Comparison of ENCODE assay signal across 17 cellular contexts in the genomic region with DNA sequence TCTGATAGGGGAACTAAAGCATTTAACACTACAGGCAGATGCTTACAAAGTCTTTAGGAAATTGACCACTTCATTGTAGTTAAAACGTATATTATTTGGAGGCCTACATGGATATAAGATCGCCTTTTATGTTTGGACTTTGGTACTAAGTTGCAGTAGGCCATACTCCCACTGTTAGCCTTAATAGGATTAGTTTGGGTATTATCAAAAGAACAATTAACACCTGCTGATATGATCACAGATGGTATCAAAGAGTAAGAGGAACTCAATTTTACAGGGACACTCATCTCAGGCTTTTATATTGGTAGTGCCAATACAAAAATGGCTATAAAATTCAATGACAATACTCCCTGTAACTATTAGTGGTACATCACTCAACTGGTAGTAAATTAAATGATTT.
DNase-seq lines count a peak whose midpoint lies in the region; TF ChIP-seq lines count a peak whose summit lies in the region.
"Had no signal": no experiment of that assay in that cellular context is flagged by ENCODE, and none has a peak within 500 bp of the region (broad histone marks: within the 10 kb centered on the region; RNA-seq: fewer than 3 reads in every experiment).

No MANE protein-coding gene starts in this region.

- H3K79me2 ChIP-seq in mesendoderm (ENCODE audit: control insufficient read depth, insufficient read depth, low read length), result no peaks in the 10 kb centered on the region

- no peaks in the 10 kb centered on the region for H3K4me1 ChIP-seq in mesendoderm (ENCODE audit: control insufficient read depth, low read depth, low read length)
- H3K4me1 ChIP-seq: BLaER1 treated with 17β-estradiol and CSF1 and Interleukin-3, amounts not matched to agents 10 nM and 100 nM; HAP-1 had no signal

- no peak overlapping the region for H3K9ac ChIP-seq in mesendoderm (ENCODE audit: low read length)
- H3K9ac ChIP-seq: BLaER1 treated with 17β-estradiol and CSF1 and Interleukin-3, amounts not matched to agents 10 nM and 100 nM; GM23248 had no signal

- H3K4me3 ChIP-seq in mesendoderm (ENCODE audit: low read length), result no peak overlapping the region
- H3K4me3 ChIP-seq: BLaER1 treated with 17β-estradiol and CSF1 and Interleukin-3, amounts not matched to agents 10 nM and 100 nM; GM23248; HAP-1 had no signal

- no peaks in the 10 kb centered on the region for H3K79me1 ChIP-seq in mesendoderm (ENCODE audit: low read length)

- WGBS in mesendoderm (ENCODE audit: extremely low coverage, insufficient coverage, low lambda C conversion rate), result no CpG with 5 or more reads among the region's 2 CpGs

- H3K36me3 ChIP-seq in mesendoderm (ENCODE audit: control insufficient read depth, insufficient read depth, low read length), result no peaks in the 10 kb centered on the region
- H3K36me3 ChIP-seq: BLaER1 treated with 17β-estradiol and CSF1 and Interleukin-3, amounts not matched to agents 10 nM and 100 nM; HAP-1 had no signal

- intact Hi-C loops in CD14-positive monocyte (cut with micrococcal nuclease), result no loop called here

- no peaks in the 10 kb centered on the region for H3K36me3 Mint-ChIP-seq in CD14-positive monocyte
- H3K36me3 Mint-ChIP-seq: CD4-positive, CD25-positive, alpha-beta regulatory T cell had no signal

- peak; percentile 31 for DNase-seq in D341Med (ENCODE audit: low spot score)
- peak; percentile 3 to 40 for DNase-seq in NCI-H2081 (lab: John Stamatoyannopoulos, UW)
- peak; percentile 92 for DNase-seq in NCI-H69 (lab: John Stamatoyannopoulos, UW)
- DNase-seq in mesendoderm, result peak; percentile 73
- DNase-seq in NCI-H1092 treated with DMSO at 0.1 percent for 48 hours (lab: John Stamatoyannopoulos, UW), result no peak
- no peak for DNase-seq in iPS-NIHi11 (ENCODE audit: low spot score)
- DNase-seq in CD14-positive monocyte (ENCODE audit: low spot score), result no peak
- DNase-seq: CD4-positive, CD25-positive, alpha-beta regulatory T cell; CD8-positive, alpha-beta memory T cell; COR-L47; DMS153; DMS79; GDM1; GM23248 had no signal

- no peak overlapping the region for H3K27ac ChIP-seq in mesendoderm (ENCODE audit: low read depth, low read length)
- H3K27ac ChIP-seq: BLaER1 treated with 17β-estradiol and CSF1 and Interleukin-3, amounts not matched to agents 10 nM and 100 nM; GM23248 had no signal

- H4K8ac ChIP-seq in mesendoderm (ENCODE audit: low read depth, low read length), result no peak overlapping the region

- H3K18ac ChIP-seq in mesendoderm (ENCODE audit: low read length), result no peak overlapping the region

- no peak overlapping the region for H2AK5ac ChIP-seq in mesendoderm (ENCODE audit: low read length)

- H2BK120ac ChIP-seq in mesendoderm (ENCODE audit: low read depth, low read length), result no peak overlapping the region

- H2BK15ac ChIP-seq in mesendoderm (replicated peaks; ENCODE audit: low read depth), result no peak overlapping the region

- H3K27me3 Mint-ChIP-seq in CD14-positive monocyte (ENCODE audit: low read depth in 3 of 3), result peaks cover 0 to 1% (median 0%) of the 10 kb centered on the region in 3 donors
- H3K27me3 Mint-ChIP-seq: B cell; CD4-positive, CD25-positive, alpha-beta regulatory T cell had no signal

- H3K27me3 ChIP-seq in mesendoderm (ENCODE audit: insufficient read depth, low read length, poor library complexity), result no peaks in the 10 kb centered on the region
- H3K27me3 ChIP-seq: BLaER1 treated with 17β-estradiol and CSF1 and Interleukin-3, amounts not matched to agents 10 nM and 100 nM had no signal

- no peak overlapping the region for H3K23ac ChIP-seq in mesendoderm (ENCODE audit: low read length)

- H3K4me2 ChIP-seq in mesendoderm (ENCODE audit: low read length), result no peak overlapping the region
- H3K4me2 ChIP-seq: BLaER1 treated with 17β-estradiol and CSF1 and Interleukin-3, amounts not matched to agents 10 nM and 100 nM had no signal

- no peak for TF ChIP-seq CTCF in CD14-positive monocyte (IDR thresholded peaks at IDR 0.05)

- no peak overlapping the region for H2BK5ac ChIP-seq in mesendoderm (ENCODE audit: low read length)

- H3K27ac Mint-ChIP-seq in CD14-positive monocyte, result no peak overlapping the region
- H3K27ac Mint-ChIP-seq: B cell; CD4-positive, CD25-positive, alpha-beta regulatory T cell; CD8-positive, alpha-beta memory T cell had no signal

- H3K9me3 Mint-ChIP-seq in CD14-positive monocyte, result peaks cover 0 to 9% (median 3%) of the 10 kb centered on the region in 7 donors

- H3K56ac ChIP-seq in mesendoderm (ENCODE audit: low read length), result no peak overlapping the region

- H3K4me3 Mint-ChIP-seq in CD14-positive monocyte, result no peak overlapping the region
- H3K4me3 Mint-ChIP-seq: B cell; CD4-positive, CD25-positive, alpha-beta regulatory T cell; CD8-positive, alpha-beta memory T cell had no signal

- H3K4ac ChIP-seq in mesendoderm (ENCODE audit: low read depth, low read length), result no peak overlapping the region

- no peaks in the 10 kb centered on the region for H3K4me1 Mint-ChIP-seq in CD14-positive monocyte
- H3K4me1 Mint-ChIP-seq: B cell; CD4-positive, CD25-positive, alpha-beta regulatory T cell; CD8-positive, alpha-beta memory T cell had no signal

- no peak overlapping the region for H4K5ac ChIP-seq in mesendoderm (ENCODE audit: low read length)

Comparison
In these comparisons a context has a peak if more than half of its experiments do, and no peak if none do; other contexts are left out.
1. DNase-seq: peak in D341Med (single experiment), NCI-H2081 (2 of 2), NCI-H69 (single experiment) and mesendoderm (single experiment); none in NCI-H1092 treated with DMSO at 0.1 percent for 48 hours (single experiment), iPS-NIHi11 (single experiment) and CD14-positive monocyte (single experiment).